In genomic region chr4:52051213-52051614, GRCh38 we compare ENCODE assay signal across 8 cellular contexts. TPM values are rescaled to one million over a fixed set of nuclear protein-coding genes. Genes with fewer than 3 reads are reported as not detected.
DNase-seq lines count a peak whose midpoint lies in the region; ATAC-seq and TF ChIP-seq lines count a peak whose summit lies in the region.

SPATA18 (plus strand) TSS chr4:52051304; CDS start chr4:52051705, 401 bp downstream.

- peak within 1 kb of the TSS; percentile 45 to 48 for H3K4me3 ChIP-seq in prostate gland

- peak within 1 kb of the TSS; percentile 68 for H3K4me3 Mint-ChIP-seq in activated T-cell treated with anti-CD3 and anti-CD28 coated beads, Interleukin-2, amount 50 U/mL, for 24 hours
- peak within 1 kb of the TSS; percentile 45 for H3K4me3 Mint-ChIP-seq in activated CD8-positive, alpha-beta T cell treated with anti-CD3 and anti-CD28 coated beads for 36 hours

- H3K9me3 ChIP-seq in prostate gland: no peaks in the 10 kb centered on the region

- CTCF ChIA-PET in activated CD8-positive, alpha-beta T cell treated with anti-CD3 and anti-CD28 coated beads for 36 hours (lab: Charles Lee): no interaction called here

- H3K4me1 Mint-ChIP-seq in activated T-cell treated with anti-CD3 and anti-CD28 coated beads, Interleukin-2, amount 50 U/mL, for 24 hours (ENCODE audit: low read depth): peaks cover 18% of the 10 kb centered on the region
- H3K4me1 Mint-ChIP-seq in activated CD8-positive, alpha-beta T cell treated with anti-CD3 and anti-CD28 coated beads for 36 hours (ENCODE audit: low read depth): peaks cover 14% of the 10 kb centered on the region

- intact Hi-C loops in activated CD8-positive, alpha-beta T cell treated with anti-CD3 and anti-CD28 coated beads for 36 hours (cut with micrococcal nuclease): no loop called here
- intact Hi-C loops in Right ventricle myocardium superior (cut with DNase I): no loop called here
- intact Hi-C loops in prostate gland (cut with DNase I): no loop called here

- no peaks in the 10 kb centered on the region for H3K36me3 Mint-ChIP-seq in activated T-cell treated with anti-CD3 and anti-CD28 coated beads, Interleukin-2, amount 50 U/mL, for 24 hours (ENCODE audit: low read depth)
- no peaks in the 10 kb centered on the region for H3K36me3 Mint-ChIP-seq in activated CD8-positive, alpha-beta T cell treated with anti-CD3 and anti-CD28 coated beads for 36 hours (ENCODE audit: low read depth)

- POLR2A ChIA-PET in activated CD8-positive, alpha-beta T cell treated with anti-CD3 and anti-CD28 coated beads for 36 hours (lab: Charles Lee): no interaction called here

- ATAC-seq in HG02798 (IDR thresholded peaks at IDR 0.05; ENCODE audit: poor library complexity, unreplicated experiment): peak; percentile 67
- ATAC-seq in activated CD8-positive, alpha-beta T cell treated with anti-CD3 and anti-CD28 coated beads for 36 hours: peak; percentile 47
- ATAC-seq in Right ventricle myocardium superior (ENCODE audit: poor library complexity): peak; percentile 87
- ATAC-seq in HG03135 (IDR thresholded peaks at IDR 0.05; ENCODE audit: unreplicated experiment): no peak

- H3K9me3 Mint-ChIP-seq in activated T-cell treated with anti-CD3 and anti-CD28 coated beads, Interleukin-2, amount 50 U/mL, for 24 hours: no peaks in the 10 kb centered on the region
- H3K9me3 Mint-ChIP-seq in activated CD8-positive, alpha-beta T cell treated with anti-CD3 and anti-CD28 coated beads for 36 hours: no peaks in the 10 kb centered on the region

- TF ChIP-seq POLR2A in prostate gland (IDR thresholded peaks at IDR 0.05): peak; percentile 36

- H3K36me3 ChIP-seq in prostate gland: no peaks in the 10 kb centered on the region

- DNase-seq in activated T-cell treated with anti-CD3 and anti-CD28 coated beads, Interleukin-2, amount 50 U/mL, for 24 hours: peak; percentile 27
- DNase-seq in activated T-cell treated with anti-CD3 and anti-CD28 coated beads for 4 hours (no peak), Right ventricle myocardium superior (peak; percentile 52), prostate gland (ENCODE audit: low spot score) (peak; percentile 26), C1 segment of cervical spinal cord (lab: John Stamatoyannopoulos, UW) (no peak)
- DNase-seq in activated CD8-positive, alpha-beta T cell treated with anti-CD3 and anti-CD28 coated beads for 36 hours: no peak

- peaks cover 86% of the 10 kb centered on the region for H3K27me3 Mint-ChIP-seq in activated T-cell treated with anti-CD3 and anti-CD28 coated beads, Interleukin-2, amount 50 U/mL, for 24 hours
- H3K27me3 Mint-ChIP-seq in activated CD8-positive, alpha-beta T cell treated with anti-CD3 and anti-CD28 coated beads for 36 hours: peaks cover 54% of the 10 kb centered on the region

- H3K27ac ChIP-seq in prostate gland: peak within 1 kb of the TSS; percentile 61 to 82

- TF ChIP-seq CTCF in activated CD8-positive, alpha-beta T cell treated with anti-CD3 and anti-CD28 coated beads for 36 hours (IDR thresholded peaks at IDR 0.05): no peak
- no peak for TF ChIP-seq CTCF in prostate gland (IDR thresholded peaks at IDR 0.05)

- under 1% methylated on average over 44 of the region's 44 CpGs for WGBS in prostate gland

- no peaks in the 10 kb centered on the region for H3K27me3 ChIP-seq in prostate gland (replicated peaks; ENCODE audit: insufficient read depth)

- H3K4me1 ChIP-seq in prostate gland (replicated peaks): no peaks in the 10 kb centered on the region

- no peak within 1 kb of the TSS for H3K27ac Mint-ChIP-seq in activated T-cell treated with anti-CD3 and anti-CD28 coated beads, Interleukin-2, amount 50 U/mL, for 24 hours
- no peak within 1 kb of the TSS for H3K27ac Mint-ChIP-seq in activated CD8-positive, alpha-beta T cell treated with anti-CD3 and anti-CD28 coated beads for 36 hours

RNA-seq across cellular contexts. Expression of gene SPATA18, which starts in this region (rescaled TPM):
- total RNA-seq in activated CD8-positive, alpha-beta T cell treated with anti-CD3 and anti-CD28 coated beads for 36 hours: under 1 TPM in 1 of 2 experiments, not detected in 1; 0.58 TPM
- 2.5 TPM for total RNA-seq in Right ventricle myocardium superior
- 10 to 100 TPM in 1 of 2 donors, 1 to 10 TPM in 1; 8.1 to 16.6 TPM for total RNA-seq in prostate gland

Comparison
In these comparisons a context has a peak if more than half of its experiments do, and no peak if none do; other contexts are left out.
1. DNase-seq: peak in activated T-cell treated with anti-CD3 and anti-CD28 coated beads, Interleukin-2, amount 50 U/mL, for 24 hours (single experiment), Right ventricle myocardium superior (single experiment) and prostate gland (single experiment); none in activated T-cell treated with anti-CD3 and anti-CD28 coated beads for 4 hours (single experiment), activated CD8-positive, alpha-beta T cell treated with anti-CD3 and anti-CD28 coated beads for 36 hours (single experiment) and C1 segment of cervical spinal cord (0 of 14).
2. Peak in ATAC-seq in activated CD8-positive, alpha-beta T cell treated with anti-CD3 and anti-CD28 coated beads for 36 hours; RNA of the gene not detected or under 1 TPM.